In the genomic region with DNA sequence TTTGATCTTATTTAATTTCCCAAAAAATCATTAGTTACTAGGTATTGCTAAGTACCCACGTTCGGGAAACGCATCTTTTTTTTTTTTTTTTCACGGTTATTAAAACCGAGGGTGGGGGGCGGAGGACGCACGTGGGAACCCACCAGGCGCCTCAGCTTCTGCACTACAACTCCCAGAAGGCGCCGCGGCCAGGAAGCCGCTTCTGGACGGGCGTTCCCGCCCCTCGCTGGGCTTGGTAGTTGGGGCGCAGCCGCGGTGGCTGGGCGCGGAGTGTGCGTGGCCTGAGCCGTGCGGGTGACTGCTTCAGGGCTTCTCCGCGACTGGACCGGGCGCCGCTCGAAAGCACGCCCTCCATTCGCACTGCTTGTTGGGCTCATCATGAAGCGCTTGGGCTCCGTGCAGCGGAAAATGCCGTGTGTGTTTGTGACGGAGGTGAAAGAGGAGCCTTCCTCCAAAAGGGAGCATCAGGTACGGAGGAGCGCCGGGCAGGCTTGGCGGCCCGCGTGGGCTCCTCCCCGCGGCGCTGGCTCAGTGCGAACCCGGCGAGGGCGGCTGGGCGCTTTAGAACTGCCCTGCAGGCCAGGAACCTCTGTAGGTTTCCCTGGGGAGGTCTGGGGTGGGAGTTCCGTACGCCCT, we compare ENCODE assay signal across 1 cellular context.
TF ChIP-seq lines count a peak whose summit lies in the region.

No MANE protein-coding gene starts in this region.

TF ChIP-seq in HepG2, 621 proteins besides CTCF, POLR2A, EP300 and RAD21 (continued from another document and continues in another):
- TF ChIP-seq, protein P1, sequence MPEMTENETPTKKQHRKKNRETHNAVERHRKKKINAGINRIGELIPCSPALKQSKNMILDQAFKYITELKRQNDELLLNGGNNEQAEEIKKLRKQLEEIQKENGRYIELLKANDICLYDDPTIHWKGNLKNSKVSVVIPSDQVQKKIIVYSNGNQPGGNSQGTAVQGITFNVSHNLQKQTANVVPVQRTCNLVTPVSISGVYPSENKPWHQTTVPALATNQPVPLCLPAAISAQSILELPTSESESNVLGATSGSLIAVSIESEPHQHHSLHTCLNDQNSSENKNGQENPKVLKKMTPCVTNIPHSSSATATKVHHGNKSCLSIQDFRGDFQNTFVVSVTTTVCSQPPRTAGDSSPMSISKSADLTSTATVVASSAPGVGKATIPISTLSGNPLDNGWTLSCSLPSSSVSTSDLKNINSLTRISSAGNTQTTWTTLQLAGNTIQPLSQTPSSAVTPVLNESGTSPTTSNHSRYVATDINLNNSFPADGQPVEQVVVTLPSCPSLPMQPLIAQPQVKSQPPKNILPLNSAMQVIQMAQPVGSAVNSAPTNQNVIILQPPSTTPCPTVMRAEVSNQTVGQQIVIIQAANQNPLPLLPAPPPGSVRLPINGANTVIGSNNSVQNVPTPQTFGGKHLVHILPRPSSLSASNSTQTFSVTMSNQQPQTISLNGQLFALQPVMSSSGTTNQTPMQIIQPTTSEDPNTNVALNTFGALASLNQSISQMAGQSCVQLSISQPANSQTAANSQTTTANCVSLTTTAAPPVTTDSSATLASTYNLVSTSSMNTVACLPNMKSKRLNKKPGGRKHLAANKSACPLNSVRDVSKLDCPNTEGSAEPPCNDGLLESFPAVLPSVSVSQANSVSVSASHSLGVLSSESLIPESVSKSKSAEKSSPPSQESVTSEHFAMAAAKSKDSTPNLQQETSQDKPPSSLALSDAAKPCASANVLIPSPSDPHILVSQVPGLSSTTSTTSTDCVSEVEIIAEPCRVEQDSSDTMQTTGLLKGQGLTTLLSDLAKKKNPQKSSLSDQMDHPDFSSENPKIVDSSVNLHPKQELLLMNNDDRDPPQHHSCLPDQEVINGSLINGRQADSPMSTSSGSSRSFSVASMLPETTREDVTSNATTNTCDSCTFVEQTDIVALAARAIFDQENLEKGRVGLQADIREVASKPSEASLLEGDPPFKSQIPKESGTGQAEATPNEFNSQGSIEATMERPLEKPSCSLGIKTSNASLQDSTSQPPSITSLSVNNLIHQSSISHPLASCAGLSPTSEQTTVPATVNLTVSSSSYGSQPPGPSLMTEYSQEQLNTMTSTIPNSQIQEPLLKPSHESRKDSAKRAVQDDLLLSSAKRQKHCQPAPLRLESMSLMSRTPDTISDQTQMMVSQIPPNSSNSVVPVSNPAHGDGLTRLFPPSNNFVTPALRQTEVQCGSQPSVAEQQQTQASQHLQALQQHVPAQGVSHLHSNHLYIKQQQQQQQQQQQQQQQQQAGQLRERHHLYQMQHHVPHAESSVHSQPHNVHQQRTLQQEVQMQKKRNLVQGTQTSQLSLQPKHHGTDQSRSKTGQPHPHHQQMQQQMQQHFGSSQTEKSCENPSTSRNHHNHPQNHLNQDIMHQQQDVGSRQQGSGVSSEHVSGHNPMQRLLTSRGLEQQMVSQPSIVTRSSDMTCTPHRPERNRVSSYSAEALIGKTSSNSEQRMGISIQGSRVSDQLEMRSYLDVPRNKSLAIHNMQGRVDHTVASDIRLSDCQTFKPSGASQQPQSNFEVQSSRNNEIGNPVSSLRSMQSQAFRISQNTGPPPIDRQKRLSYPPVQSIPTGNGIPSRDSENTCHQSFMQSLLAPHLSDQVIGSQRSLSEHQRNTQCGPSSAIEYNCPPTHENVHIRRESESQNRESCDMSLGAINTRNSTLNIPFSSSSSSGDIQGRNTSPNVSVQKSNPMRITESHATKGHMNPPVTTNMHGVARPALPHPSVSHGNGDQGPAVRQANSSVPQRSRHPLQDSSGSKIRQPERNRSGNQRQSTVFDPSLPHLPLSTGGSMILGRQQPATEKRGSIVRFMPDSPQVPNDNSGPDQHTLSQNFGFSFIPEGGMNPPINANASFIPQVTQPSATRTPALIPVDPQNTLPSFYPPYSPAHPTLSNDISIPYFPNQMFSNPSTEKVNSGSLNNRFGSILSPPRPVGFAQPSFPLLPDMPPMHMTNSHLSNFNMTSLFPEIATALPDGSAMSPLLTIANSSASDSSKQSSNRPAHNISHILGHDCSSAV (CRISPR knock-in tag; IDR thresholded peaks at IDR 0.05; ENCODE audit: borderline replicate concordance) = no peak
- TF ChIP-seq, protein P2, sequence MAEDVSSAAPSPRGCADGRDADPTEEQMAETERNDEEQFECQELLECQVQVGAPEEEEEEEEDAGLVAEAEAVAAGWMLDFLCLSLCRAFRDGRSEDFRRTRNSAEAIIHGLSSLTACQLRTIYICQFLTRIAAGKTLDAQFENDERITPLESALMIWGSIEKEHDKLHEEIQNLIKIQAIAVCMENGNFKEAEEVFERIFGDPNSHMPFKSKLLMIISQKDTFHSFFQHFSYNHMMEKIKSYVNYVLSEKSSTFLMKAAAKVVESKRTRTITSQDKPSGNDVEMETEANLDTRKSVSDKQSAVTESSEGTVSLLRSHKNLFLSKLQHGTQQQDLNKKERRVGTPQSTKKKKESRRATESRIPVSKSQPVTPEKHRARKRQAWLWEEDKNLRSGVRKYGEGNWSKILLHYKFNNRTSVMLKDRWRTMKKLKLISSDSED (CRISPR knock-in tag; IDR thresholded peaks at IDR 0.05) = no peak
- TF ChIP-seq KMT2B (CRISPR knock-in tag; IDR thresholded peaks at IDR 0.05) = peak; percentile 90
- no peak for TF ChIP-seq ONECUT2 (CRISPR knock-in tag; IDR thresholded peaks at IDR 0.05)
- TF ChIP-seq ZKSCAN5 (CRISPR knock-in tag; IDR thresholded peaks at IDR 0.05) = no peak
- TF ChIP-seq, protein P3, sequence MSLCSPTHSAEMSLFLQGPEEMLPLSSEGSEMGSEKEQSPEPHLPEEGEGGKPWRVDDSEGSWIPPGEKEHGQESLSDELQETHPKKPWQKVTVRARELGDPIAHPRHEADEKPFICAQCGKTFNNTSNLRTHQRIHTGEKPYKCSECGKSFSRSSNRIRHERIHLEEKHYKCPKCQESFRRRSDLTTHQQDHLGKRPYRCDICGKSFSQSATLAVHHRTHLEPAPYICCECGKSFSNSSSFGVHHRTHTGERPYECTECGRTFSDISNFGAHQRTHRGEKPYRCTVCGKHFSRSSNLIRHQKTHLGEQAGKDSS (CRISPR knock-in tag; IDR thresholded peaks at IDR 0.05; ENCODE audit: borderline replicate concordance, low read depth) = no peak
- TF ChIP-seq RELA (CRISPR knock-in tag; IDR thresholded peaks at IDR 0.05) = no peak
- TF ChIP-seq, protein P4, sequence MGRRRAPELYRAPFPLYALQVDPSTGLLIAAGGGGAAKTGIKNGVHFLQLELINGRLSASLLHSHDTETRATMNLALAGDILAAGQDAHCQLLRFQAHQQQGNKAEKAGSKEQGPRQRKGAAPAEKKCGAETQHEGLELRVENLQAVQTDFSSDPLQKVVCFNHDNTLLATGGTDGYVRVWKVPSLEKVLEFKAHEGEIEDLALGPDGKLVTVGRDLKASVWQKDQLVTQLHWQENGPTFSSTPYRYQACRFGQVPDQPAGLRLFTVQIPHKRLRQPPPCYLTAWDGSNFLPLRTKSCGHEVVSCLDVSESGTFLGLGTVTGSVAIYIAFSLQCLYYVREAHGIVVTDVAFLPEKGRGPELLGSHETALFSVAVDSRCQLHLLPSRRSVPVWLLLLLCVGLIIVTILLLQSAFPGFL (CRISPR knock-in tag; IDR thresholded peaks at IDR 0.05) = no peak
- TF ChIP-seq, protein P5, sequence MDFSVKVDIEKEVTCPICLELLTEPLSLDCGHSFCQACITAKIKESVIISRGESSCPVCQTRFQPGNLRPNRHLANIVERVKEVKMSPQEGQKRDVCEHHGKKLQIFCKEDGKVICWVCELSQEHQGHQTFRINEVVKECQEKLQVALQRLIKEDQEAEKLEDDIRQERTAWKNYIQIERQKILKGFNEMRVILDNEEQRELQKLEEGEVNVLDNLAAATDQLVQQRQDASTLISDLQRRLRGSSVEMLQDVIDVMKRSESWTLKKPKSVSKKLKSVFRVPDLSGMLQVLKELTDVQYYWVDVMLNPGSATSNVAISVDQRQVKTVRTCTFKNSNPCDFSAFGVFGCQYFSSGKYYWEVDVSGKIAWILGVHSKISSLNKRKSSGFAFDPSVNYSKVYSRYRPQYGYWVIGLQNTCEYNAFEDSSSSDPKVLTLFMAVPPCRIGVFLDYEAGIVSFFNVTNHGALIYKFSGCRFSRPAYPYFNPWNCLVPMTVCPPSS (IDR thresholded peaks at IDR 0.05) = no peak
- TF ChIP-seq ARNT (IDR thresholded peaks at IDR 0.05) = no peak
- no peak for TF ChIP-seq JUNB (CRISPR knock-in tag; IDR thresholded peaks at IDR 0.05; ENCODE audit: borderline replicate concordance)
- TF ChIP-seq SSRP1 (CRISPR knock-in tag; IDR thresholded peaks at IDR 0.05) = no peak
- TF ChIP-seq ZNF549 (CRISPR knock-in tag; IDR thresholded peaks at IDR 0.05) = no peak
- TF ChIP-seq ATF7-NPFF (CRISPR knock-in tag; IDR thresholded peaks at IDR 0.05; ENCODE audit: low read depth) = peak; percentile 57; the same call in 1 of the 2 replicates
- TF ChIP-seq ZNF598 (CRISPR knock-in tag; IDR thresholded peaks at IDR 0.05; ENCODE audit: borderline replicate concordance) = peak; percentile 66; the same call in 1 of the 2 replicates
- TF ChIP-seq SP1 (IDR thresholded peaks at IDR 0.05) = no peak
- peak; percentile 57; the same call in 1 of the 2 replicates for TF ChIP-seq SP1 (CRISPR knock-in tag; IDR thresholded peaks at IDR 0.05)
- peak; percentile 71; the same call in 1 of the 2 replicates for TF ChIP-seq NKX3-1 (CRISPR knock-in tag; IDR thresholded peaks at IDR 0.05)
- TF ChIP-seq, protein P6, sequence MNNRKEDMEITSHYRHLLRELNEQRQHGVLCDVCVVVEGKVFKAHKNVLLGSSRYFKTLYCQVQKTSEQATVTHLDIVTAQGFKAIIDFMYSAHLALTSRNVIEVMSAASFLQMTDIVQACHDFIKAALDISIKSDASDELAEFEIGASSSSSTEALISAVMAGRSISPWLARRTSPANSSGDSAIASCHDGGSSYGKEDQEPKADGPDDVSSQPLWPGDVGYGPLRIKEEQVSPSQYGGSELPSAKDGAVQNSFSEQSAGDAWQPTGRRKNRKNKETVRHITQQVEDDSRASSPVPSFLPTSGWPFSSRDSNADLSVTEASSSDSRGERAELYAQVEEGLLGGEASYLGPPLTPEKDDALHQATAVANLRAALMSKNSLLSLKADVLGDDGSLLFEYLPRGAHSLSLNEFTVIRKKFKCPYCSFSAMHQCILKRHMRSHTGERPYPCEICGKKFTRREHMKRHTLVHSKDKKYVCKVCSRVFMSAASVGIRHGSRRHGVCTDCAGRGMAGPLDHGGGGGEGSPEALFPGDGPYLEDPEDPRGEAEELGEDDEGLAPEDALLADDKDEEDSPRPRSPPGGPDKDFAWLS (CRISPR knock-in tag; IDR thresholded peaks at IDR 0.05; ENCODE audit: borderline replicate concordance) = no peak
- no peak for TF ChIP-seq ZNF644 (CRISPR knock-in tag; IDR thresholded peaks at IDR 0.05; ENCODE audit: low read depth)
- 0 out of 2 replicates have a peak, but pooled peaks have one; percentile 55 for TF ChIP-seq ZNF510 (CRISPR knock-in tag; IDR thresholded peaks at IDR 0.05; ENCODE audit: low read depth)
- peak; percentile 48; the same call in 1 of the 2 replicates for TF ChIP-seq SIN3A (IDR thresholded peaks at IDR 0.05; ENCODE audit: borderline replicate concordance, low read depth, low read length)
- TF ChIP-seq, protein P7, sequence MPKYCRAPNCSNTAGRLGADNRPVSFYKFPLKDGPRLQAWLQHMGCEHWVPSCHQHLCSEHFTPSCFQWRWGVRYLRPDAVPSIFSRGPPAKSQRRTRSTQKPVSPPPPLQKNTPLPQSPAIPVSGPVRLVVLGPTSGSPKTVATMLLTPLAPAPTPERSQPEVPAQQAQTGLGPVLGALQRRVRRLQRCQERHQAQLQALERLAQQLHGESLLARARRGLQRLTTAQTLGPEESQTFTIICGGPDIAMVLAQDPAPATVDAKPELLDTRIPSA (CRISPR knock-in tag; IDR thresholded peaks at IDR 0.05; ENCODE audit: borderline replicate concordance) = no peak
- peak; percentile 81 for TF ChIP-seq TBX2 (CRISPR knock-in tag; IDR thresholded peaks at IDR 0.05; ENCODE audit: borderline replicate concordance)
- TF ChIP-seq SIX4 (CRISPR knock-in tag; IDR thresholded peaks at IDR 0.05) = no peak
- TF ChIP-seq XBP1 (CRISPR knock-in tag; IDR thresholded peaks at IDR 0.05) = no peak
- TF ChIP-seq, protein P8, sequence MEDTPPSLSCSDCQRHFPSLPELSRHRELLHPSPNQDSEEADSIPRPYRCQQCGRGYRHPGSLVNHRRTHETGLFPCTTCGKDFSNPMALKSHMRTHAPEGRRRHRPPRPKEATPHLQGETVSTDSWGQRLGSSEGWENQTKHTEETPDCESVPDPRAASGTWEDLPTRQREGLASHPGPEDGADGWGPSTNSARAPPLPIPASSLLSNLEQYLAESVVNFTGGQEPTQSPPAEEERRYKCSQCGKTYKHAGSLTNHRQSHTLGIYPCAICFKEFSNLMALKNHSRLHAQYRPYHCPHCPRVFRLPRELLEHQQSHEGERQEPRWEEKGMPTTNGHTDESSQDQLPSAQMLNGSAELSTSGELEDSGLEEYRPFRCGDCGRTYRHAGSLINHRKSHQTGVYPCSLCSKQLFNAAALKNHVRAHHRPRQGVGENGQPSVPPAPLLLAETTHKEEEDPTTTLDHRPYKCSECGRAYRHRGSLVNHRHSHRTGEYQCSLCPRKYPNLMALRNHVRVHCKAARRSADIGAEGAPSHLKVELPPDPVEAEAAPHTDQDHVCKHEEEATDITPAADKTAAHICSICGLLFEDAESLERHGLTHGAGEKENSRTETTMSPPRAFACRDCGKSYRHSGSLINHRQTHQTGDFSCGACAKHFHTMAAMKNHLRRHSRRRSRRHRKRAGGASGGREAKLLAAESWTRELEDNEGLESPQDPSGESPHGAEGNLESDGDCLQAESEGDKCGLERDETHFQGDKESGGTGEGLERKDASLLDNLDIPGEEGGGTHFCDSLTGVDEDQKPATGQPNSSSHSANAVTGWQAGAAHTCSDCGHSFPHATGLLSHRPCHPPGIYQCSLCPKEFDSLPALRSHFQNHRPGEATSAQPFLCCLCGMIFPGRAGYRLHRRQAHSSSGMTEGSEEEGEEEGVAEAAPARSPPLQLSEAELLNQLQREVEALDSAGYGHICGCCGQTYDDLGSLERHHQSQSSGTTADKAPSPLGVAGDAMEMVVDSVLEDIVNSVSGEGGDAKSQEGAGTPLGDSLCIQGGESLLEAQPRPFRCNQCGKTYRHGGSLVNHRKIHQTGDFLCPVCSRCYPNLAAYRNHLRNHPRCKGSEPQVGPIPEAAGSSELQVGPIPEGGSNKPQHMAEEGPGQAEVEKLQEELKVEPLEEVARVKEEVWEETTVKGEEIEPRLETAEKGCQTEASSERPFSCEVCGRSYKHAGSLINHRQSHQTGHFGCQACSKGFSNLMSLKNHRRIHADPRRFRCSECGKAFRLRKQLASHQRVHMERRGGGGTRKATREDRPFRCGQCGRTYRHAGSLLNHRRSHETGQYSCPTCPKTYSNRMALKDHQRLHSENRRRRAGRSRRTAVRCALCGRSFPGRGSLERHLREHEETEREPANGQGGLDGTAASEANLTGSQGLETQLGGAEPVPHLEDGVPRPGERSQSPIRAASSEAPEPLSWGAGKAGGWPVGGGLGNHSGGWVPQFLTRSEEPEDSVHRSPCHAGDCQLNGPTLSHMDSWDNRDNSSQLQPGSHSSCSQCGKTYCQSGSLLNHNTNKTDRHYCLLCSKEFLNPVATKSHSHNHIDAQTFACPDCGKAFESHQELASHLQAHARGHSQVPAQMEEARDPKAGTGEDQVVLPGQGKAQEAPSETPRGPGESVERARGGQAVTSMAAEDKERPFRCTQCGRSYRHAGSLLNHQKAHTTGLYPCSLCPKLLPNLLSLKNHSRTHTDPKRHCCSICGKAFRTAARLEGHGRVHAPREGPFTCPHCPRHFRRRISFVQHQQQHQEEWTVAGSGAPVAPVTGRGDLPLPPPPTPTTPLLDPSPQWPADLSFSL (CRISPR knock-in tag; IDR thresholded peaks at IDR 0.05) = no peak
- no peak for TF ChIP-seq SNRNP70 (IDR thresholded peaks at IDR 0.05; ENCODE audit: low read depth, low read length)
- TF ChIP-seq, protein P9, sequence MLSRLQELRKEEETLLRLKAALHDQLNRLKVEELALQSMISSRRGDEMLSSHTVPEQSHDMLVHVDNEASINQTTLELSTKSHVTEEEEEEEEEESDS (CRISPR knock-in tag; IDR thresholded peaks at IDR 0.05; ENCODE audit: borderline replicate concordance) = no peak
- peak; percentile 79; the same call in 1 of the 2 replicates for TF ChIP-seq KLF15 (CRISPR knock-in tag; IDR thresholded peaks at IDR 0.05; ENCODE audit: borderline replicate concordance)
- no peak for TF ChIP-seq MED13 (CRISPR knock-in tag; IDR thresholded peaks at IDR 0.05)
- TF ChIP-seq NFIB (CRISPR knock-in tag; IDR thresholded peaks at IDR 0.05; ENCODE audit: borderline replicate concordance) = no peak
- no peak for TF ChIP-seq ZKSCAN1 (IDR thresholded peaks at IDR 0.05; ENCODE audit: low read length)
- TF ChIP-seq ZNF713 (CRISPR knock-in tag; IDR thresholded peaks at IDR 0.05) = no peak
- TF ChIP-seq ZNF850 (CRISPR knock-in tag; conservative IDR thresholded peaks at IDR 0.05) = no peak
